ENCODE assay signal across 27 cellular contexts in the genomic region with DNA sequence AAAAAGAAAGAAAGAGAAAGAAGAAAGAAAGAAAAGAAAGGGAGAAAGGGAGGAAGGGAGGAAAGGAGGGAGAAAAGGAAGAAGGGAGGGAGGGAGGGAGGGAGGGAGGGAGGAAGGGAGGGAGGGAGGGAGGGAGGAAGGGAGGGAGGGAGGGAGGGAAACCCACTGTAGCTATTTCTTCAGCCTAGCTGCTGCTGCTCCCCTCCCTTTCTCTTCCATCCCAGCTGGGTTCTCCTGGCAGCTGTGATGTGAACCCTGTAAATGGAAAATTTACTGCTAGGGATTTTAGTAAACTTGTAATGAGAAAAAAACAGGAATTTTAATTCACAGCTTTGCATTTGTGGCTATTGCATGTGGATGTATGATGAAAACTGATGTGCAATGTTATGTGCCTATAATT. TPM values are rescaled to one million over a fixed set of nuclear protein-coding genes. Genes with fewer than 3 reads are reported as not detected.
"Had no signal": no experiment of that assay in that cellular context is flagged by ENCODE, and none has a peak within 500 bp of the region (broad histone marks: within the 10 kb centered on the region; RNA-seq: fewer than 3 reads in every experiment).

No MANE protein-coding gene starts in this region.

- H3K4me3 ChIP-seq: adrenal gland had no signal

- H3K9me3 ChIP-seq: adrenal gland, SK-N-SH had no signal

- ATAC-seq: activated CD4-positive, alpha-beta T cell treated with anti-CD3 and anti-CD28 coated beads for 36 hours; activated T-cell treated with anti-CD3 and anti-CD28 coated beads, Interleukin-2, amount 50 U/mL, for 72 hours; Right ventricle myocardium inferior had no signal

- H3K9ac ChIP-seq: SK-N-SH had no signal

- H3K36me3 ChIP-seq: adrenal gland, WERI-Rb-1 had no signal

- H3K27ac ChIP-seq: WERI-Rb-1 had no signal

- DNase-seq: activated CD4-positive, alpha-beta memory T cell treated with anti-CD3 and anti-CD28 coated beads, Interleukin-2, amount 10 ng/mL, durations not matched to agents 7 days and 5 days; activated CD4-positive, alpha-beta T cell treated with anti-CD3 and anti-CD28 coated beads for 36 hours; activated CD4-positive, alpha-beta T cell treated with anti-CD3 and anti-CD28 coated beads, Interleukin-2, amount 50 U/mL, for 1 hour; activated gamma-delta T cell treated with Interleukin-2 at 50 U/mL for 16 hours; activated naive CD4-positive, alpha-beta T cell treated with anti-CD3 and anti-CD28 coated beads, Interleukin-2, amount 10 ng/mL, durations not matched to agents 7 days and 5 days; activated naive CD8-positive, alpha-beta T cell treated with anti-CD3 and anti-CD28 coated beads for 36 hours; activated T-cell treated with anti-CD3 and anti-CD28 coated beads for 4 hours; activated T-cell treated with anti-CD3 and anti-CD28 coated beads, Interleukin-2, amount 50 U/mL, for 72 hours; anterior cingulate cortex; caudate nucleus; KG1; NCI-H1092; NCI-H1930; NCI-H345; NCI-H510A; NCI-H69; RPMI8226; SK-N-SH; T-helper 1 cell; WERI-Rb-1 had no signal

RNA-seq across cellular contexts. Expression of gene NR0B1, which starts 8.0 kb away (rescaled TPM):
- total RNA-seq: activated CD4-positive, alpha-beta memory T cell treated with anti-CD3 and anti-CD28 coated beads, Interleukin-2, amount 10 ng/mL, durations not matched to agents 7 days and 5 days; activated CD4-positive, alpha-beta T cell treated with anti-CD3 and anti-CD28 coated beads for 36 hours; activated CD8-positive, alpha-beta memory T cell treated with anti-CD3 and anti-CD28 coated beads for 36 hours; activated naive CD8-positive, alpha-beta T cell treated with anti-CD3 and anti-CD28 coated beads for 36 hours; activated T-cell treated with anti-CD3 and anti-CD28 coated beads, Interleukin-2, amount 50 U/mL, for 72 hours; activated T-helper 2 cell treated with anti-CD3 and anti-CD28 coated beads, Interferon-gamma antibody, Interleukin-2, Interleukin-4, amounts not matched to agents 10 μg/mL and 5 μg/mL and 100 μg/mL, durations not matched to agents 14 hours and 24 hours and 36 hours; LHCN-M2; M059J; Right ventricle myocardium inferior; T-helper 2 cell treated with Interferon-gamma antibody and Interleukin-4, amounts not matched to agents 100 ng/mL and 5 ng/mL, for 36 hours had no signal

RNA-seq across cellular contexts. Expression of gene MAGEB1, which starts 54.3 kb away (rescaled TPM):
- total RNA-seq: activated CD4-positive, alpha-beta memory T cell treated with anti-CD3 and anti-CD28 coated beads, Interleukin-2, amount 10 ng/mL, durations not matched to agents 7 days and 5 days; activated CD4-positive, alpha-beta T cell treated with anti-CD3 and anti-CD28 coated beads for 36 hours; activated CD8-positive, alpha-beta memory T cell treated with anti-CD3 and anti-CD28 coated beads for 36 hours; activated naive CD8-positive, alpha-beta T cell treated with anti-CD3 and anti-CD28 coated beads for 36 hours; activated T-cell treated with anti-CD3 and anti-CD28 coated beads, Interleukin-2, amount 50 U/mL, for 72 hours; activated T-helper 2 cell treated with anti-CD3 and anti-CD28 coated beads, Interferon-gamma antibody, Interleukin-2, Interleukin-4, amounts not matched to agents 10 μg/mL and 5 μg/mL and 100 μg/mL, durations not matched to agents 14 hours and 24 hours and 36 hours; adrenal gland; LHCN-M2; M059J; Right ventricle myocardium inferior; T-helper 2 cell treated with Interferon-gamma antibody and Interleukin-4, amounts not matched to agents 100 ng/mL and 5 ng/mL, for 36 hours had no signal
- polyA plus RNA-seq: adrenal gland had no signal

RNA-seq across cellular contexts. Expression of gene MAGEB4, which starts 59.4 kb away (rescaled TPM):
- total RNA-seq: activated CD4-positive, alpha-beta memory T cell treated with anti-CD3 and anti-CD28 coated beads, Interleukin-2, amount 10 ng/mL, durations not matched to agents 7 days and 5 days; activated CD4-positive, alpha-beta T cell treated with anti-CD3 and anti-CD28 coated beads for 36 hours; activated CD8-positive, alpha-beta memory T cell treated with anti-CD3 and anti-CD28 coated beads for 36 hours; activated naive CD8-positive, alpha-beta T cell treated with anti-CD3 and anti-CD28 coated beads for 36 hours; activated T-cell treated with anti-CD3 and anti-CD28 coated beads, Interleukin-2, amount 50 U/mL, for 72 hours; activated T-helper 2 cell treated with anti-CD3 and anti-CD28 coated beads, Interferon-gamma antibody, Interleukin-2, Interleukin-4, amounts not matched to agents 10 μg/mL and 5 μg/mL and 100 μg/mL, durations not matched to agents 14 hours and 24 hours and 36 hours; adrenal gland; LHCN-M2; M059J; Right ventricle myocardium inferior; T-helper 2 cell treated with Interferon-gamma antibody and Interleukin-4, amounts not matched to agents 100 ng/mL and 5 ng/mL, for 36 hours had no signal
- polyA plus RNA-seq: adrenal gland, SK-N-SH had no signal
